In genomic region chr5:180315762-180316212, GRCh38 we compare ENCODE assay signal across 8 cellular contexts. TPM values are rescaled to one million over a fixed set of nuclear protein-coding genes. Genes with fewer than 3 reads are reported as not detected.
DNase-seq lines count a peak whose midpoint lies in the region; ATAC-seq, FAIRE-seq and TF ChIP-seq lines count a peak whose summit lies in the region.

No MANE protein-coding gene starts in this region.

- DNase-seq in NCI-H2227 (lab: John Stamatoyannopoulos, UW; ENCODE audit: unreplicated experiment) (peak; percentile 10), NCI-H2227 treated with DMSO at 0.1 percent for 48 hours (lab: John Stamatoyannopoulos, UW) (no peak), left cardiac atrium (peak; percentile 66), small intestine (peak; percentile 47)
- DNase-seq in activated naive CD4-positive, alpha-beta T cell treated with anti-CD3 and anti-CD28 coated beads, Interleukin-2, amount 50 U/mL, for 72 hours (ENCODE audit: low spot score in 2 of 2) = peak; percentile 66 to 86

- no peaks in the 10 kb centered on the region for H3F3A ChIP-seq in SU-DHL-6 (ENCODE audit: insufficient read depth)

- peak; percentile 94 for TF ChIP-seq CTCF in SU-DHL-6 (IDR thresholded peaks at IDR 0.05; ENCODE audit: insufficient read depth, low read length, poor library complexity, severe bottlenecking)

- H2AFZ ChIP-seq in SU-DHL-6 (ENCODE audit: low read depth, low read length, severe bottlenecking) = no peak overlapping the region

- H3K4me1 ChIP-seq in small intestine (ENCODE audit: control insufficient read depth in 2 of 2, insufficient read depth in 1 of 2, low read depth in 1 of 2, low read length in 1 of 2) = no peaks in the 10 kb centered on the region

- H3K27me3 ChIP-seq in SU-DHL-6 (ENCODE audit: low read length) = no peaks in the 10 kb centered on the region
- no peaks in the 10 kb centered on the region for H3K27me3 ChIP-seq in small intestine (ENCODE audit: control insufficient read depth in 2 of 2, insufficient read depth in 2 of 2, low read length in 2 of 2)

- H3K9me3 ChIP-seq in SU-DHL-6 (ENCODE audit: insufficient read depth, low read length) (no peaks in the 10 kb centered on the region), small intestine (ENCODE audit: control insufficient read depth, low read depth) (no peaks in the 10 kb centered on the region)

- FAIRE-seq in small intestine (lab: Jason Lieb, UNC) = no peak

- no peaks in the 10 kb centered on the region for H3K9me3 Mint-ChIP-seq in activated naive CD4-positive, alpha-beta T cell treated with anti-CD3 and anti-CD28 coated beads, Interleukin-2, amount 50 U/mL, for 72 hours

- ATAC-seq in HG03342 (IDR thresholded peaks at IDR 0.05; ENCODE audit: unreplicated experiment) (peak; percentile 84), left cardiac atrium (peak; percentile 53), GM21423 (IDR thresholded peaks at IDR 0.05; ENCODE audit: unreplicated experiment) (no peak)
- peak; percentile 57 to 87 for ATAC-seq in activated naive CD4-positive, alpha-beta T cell treated with anti-CD3 and anti-CD28 coated beads, Interleukin-2, amount 50 U/mL, for 72 hours

- H3K27ac Mint-ChIP-seq in activated naive CD4-positive, alpha-beta T cell treated with anti-CD3 and anti-CD28 coated beads, Interleukin-2, amount 50 U/mL, for 72 hours = no peak overlapping the region

- no peaks in the 10 kb centered on the region for H3K36me3 ChIP-seq in SU-DHL-6 (ENCODE audit: low read length)
- no peaks in the 10 kb centered on the region for H3K36me3 ChIP-seq in small intestine (ENCODE audit: control insufficient read depth in 2 of 2, insufficient read depth in 2 of 2, low read length in 2 of 2)

- H3K4me2 ChIP-seq in SU-DHL-6 (ENCODE audit: low read depth, low read length, poor library complexity, severe bottlenecking) = no peak overlapping the region

- WGBS in small intestine, 3 donors = 62 to 65% (median 62%) methylated on average over 9 of the region's 9 CpGs

- H3K9me2 ChIP-seq in SU-DHL-6 (replicated peaks; ENCODE audit: insufficient read depth, low read length) = no peaks in the 10 kb centered on the region

- H4K20me1 ChIP-seq in SU-DHL-6 (ENCODE audit: low read depth, low read length) = no peaks in the 10 kb centered on the region

- intact Hi-C loops in left cardiac atrium (cut with DNase I) = no loop called here

- H3K27ac ChIP-seq in SU-DHL-6 (ENCODE audit: low read depth, low read length) (no peak overlapping the region), small intestine (ENCODE audit: low read depth in 1 of 2, low read length in 1 of 2) (no peak overlapping the region)

- no peaks in the 10 kb centered on the region for H3K36me3 Mint-ChIP-seq in activated naive CD4-positive, alpha-beta T cell treated with anti-CD3 and anti-CD28 coated beads, Interleukin-2, amount 50 U/mL, for 72 hours

- H3K4me3 ChIP-seq in SU-DHL-6 (ENCODE audit: insufficient read depth, low read length, poor library complexity, severe bottlenecking) (no peak overlapping the region), small intestine (ENCODE audit: low read depth in 1 of 2, low read length in 2 of 2) (no peak overlapping the region)

- no peaks in the 10 kb centered on the region for H3K79me2 ChIP-seq in SU-DHL-6 (ENCODE audit: insufficient read depth, low read length)

- H3K9ac ChIP-seq in SU-DHL-6 (ENCODE audit: low read length) = no peak overlapping the region

RNA-seq across cellular contexts. Expression of gene MAPK9, which starts 23.9 kb away (rescaled TPM):
- 10 to 100 TPM; 32.3 to 35.9 TPM for total RNA-seq in activated naive CD4-positive, alpha-beta T cell treated with anti-CD3 and anti-CD28 coated beads, Interleukin-2, amount 50 U/mL, for 72 hours
- 10 to 100 TPM; 33.8 to 38.8 TPM for total RNA-seq in left cardiac atrium
- polyA plus RNA-seq in small intestine = 10 to 100 TPM; 13.2 to 18.4 (median 13.9) TPM

RNA-seq across cellular contexts. Expression of gene GFPT2, which starts 37.3 kb away (rescaled TPM):
- total RNA-seq in activated naive CD4-positive, alpha-beta T cell treated with anti-CD3 and anti-CD28 coated beads, Interleukin-2, amount 50 U/mL, for 72 hours = under 1 TPM; 0.36 to 0.45 TPM
- total RNA-seq in left cardiac atrium = 10 to 100 TPM; 27.3 to 44.5 TPM
- polyA plus RNA-seq in small intestine = 1 to 10 TPM in 2 of 3 donors, under 1 TPM in 1; 0.54 to 4.5 (median 1.1) TPM

Comparison
In these comparisons a context has a peak if more than half of its experiments do, and no peak if none do; other contexts are left out.
1. RNA of gene GFPT2, which starts 37.3 kb away (total RNA-seq): 27.3 to 44.5 TPM in left cardiac atrium; 0.36 to 0.45 TPM in activated naive CD4-positive, alpha-beta T cell treated with anti-CD3 and anti-CD28 coated beads, Interleukin-2, amount 50 U/mL, for 72 hours; every median in the first group is over 10 times any median in the second.